8 cellular contexts compared by ENCODE assay signal in genomic region chr11:102110761-102111010, GRCh38. TPM values are rescaled to one million over a fixed set of nuclear protein-coding genes. Genes with fewer than 3 reads are reported as not detected.
DNase-seq lines count a peak whose midpoint lies in the region; ATAC-seq and TF ChIP-seq lines count a peak whose summit lies in the region.

No MANE protein-coding gene starts in this region.

- peaks cover 42% of the 10 kb centered on the region for H3K4me1 Mint-ChIP-seq in osteocyte (ENCODE audit: unreplicated experiment)

- H3K9me3 Mint-ChIP-seq in osteocyte (ENCODE audit: unreplicated experiment): no peaks in the 10 kb centered on the region

- H3K9ac ChIP-seq in HUES48 (ENCODE audit: low read depth, low read length): peak overlapping the region; percentile 97

- no peak for TF ChIP-seq CTCF in osteocyte (IDR thresholded peaks at IDR 0.05)
- no peak for TF ChIP-seq CTCF in GM10248 (IDR thresholded peaks at IDR 0.05; ENCODE audit: control extremely low read depth, extremely low read depth, low read depth, missing control alignments)

- H3K4me1 ChIP-seq in HUES48 (ENCODE audit: control insufficient read depth, insufficient read depth, low read length): peaks cover 42% of the 10 kb centered on the region

- H3K36me3 ChIP-seq in HUES48 (ENCODE audit: control insufficient read depth, insufficient read depth, low read length): peaks cover 7% of the 10 kb centered on the region; the same call in 1 of the 2 replicates

- POLR2A ChIA-PET in GM10248 (lab: Yijun Ruan, JAX): no interaction called here

- no peak overlapping the region for H3K27ac Mint-ChIP-seq in osteocyte (ENCODE audit: unreplicated experiment)

- CTCF ChIA-PET in GM10248 (lab: Yijun Ruan, JAX): no interaction called here

- H3K4me3 ChIP-seq in HUES48 (ENCODE audit: low read depth, low read length): peak overlapping the region; percentile 80

- peaks cover 13% of the 10 kb centered on the region for H3K36me3 Mint-ChIP-seq in osteocyte (ENCODE audit: unreplicated experiment)

- H3K27ac ChIP-seq in HUES48 (ENCODE audit: low read depth, low read length) (peak overlapping the region; percentile 98), epithelial cell of prostate (peak overlapping the region; percentile 99)

- no peaks in the 10 kb centered on the region for H3K9me3 ChIP-seq in HUES48 (ENCODE audit: control insufficient read depth, insufficient read depth, low read length)

- H3K4me3 Mint-ChIP-seq in osteocyte (ENCODE audit: unreplicated experiment): peak overlapping the region; percentile 89

- no peak for ATAC-seq in GM18861 (IDR thresholded peaks at IDR 0.05; ENCODE audit: unreplicated experiment)

- no peaks in the 10 kb centered on the region for H3K27me3 Mint-ChIP-seq in osteocyte (ENCODE audit: unreplicated experiment)

- DNase-seq in activated T-cell treated with anti-CD3 and anti-CD28 coated beads, Interleukin-2, amount 50 U/mL, for 1 hour: peak; percentile 38
- DNase-seq in activated T-cell treated with anti-CD3 and anti-CD28 coated beads for 4 hours: no peak
- no peak for DNase-seq in epithelial cell of prostate (ENCODE audit: low read depth, low spot score)
- no peak for DNase-seq in osteocyte (ENCODE audit: extremely low spot score, unreplicated experiment)
- no peak for DNase-seq in GM10248 (ENCODE audit: extremely low spot score)
- no peak for DNase-seq in NCI-H146 treated with DMSO at 0.1 percent for 48 hours (lab: John Stamatoyannopoulos, UW; ENCODE audit: unreplicated experiment)

- no peaks in the 10 kb centered on the region for H3K27me3 ChIP-seq in HUES48 (ENCODE audit: control insufficient read depth, insufficient read depth, low read length)

RNA-seq across cellular contexts. Expression of gene YAP1, which starts 0.4 kb away (rescaled TPM):
- 126 and 128 TPM in 2 replicates for total RNA-seq in osteocyte
